In genomic region chr7:104264281-104264680, GRCh38 we compare ENCODE assay signal across 24 cellular contexts. TPM values are rescaled to one million over a fixed set of nuclear protein-coding genes. Genes with fewer than 3 reads are reported as not detected.
A peak's percentile ranks its signal among the peaks of the same experiment; 100 is the strongest.
DNase-seq lines count a peak whose midpoint lies in the region; ATAC-seq, FAIRE-seq and TF ChIP-seq lines count a peak whose summit lies in the region.
"Had no signal": no experiment of that assay in that cellular context is flagged by ENCODE, and none has a peak within 500 bp of the region (broad histone marks: within the 10 kb centered on the region; RNA-seq: fewer than 3 reads in every experiment).

No MANE protein-coding gene starts in this region.

- no peak for TF ChIP-seq POLR2A in IMR-90 (IDR thresholded peaks at IDR 0.05; ENCODE audit: low read depth, low read length)
- TF ChIP-seq POLR2A in K562 (conservative IDR thresholded peaks at IDR 0.05) = no peak

- H3K9me1 ChIP-seq in IMR-90 (ENCODE audit: insufficient read depth, low read length) (no peaks in the 10 kb centered on the region), K562 (ENCODE audit: control insufficient read depth, insufficient read depth, low read length) (no peaks in the 10 kb centered on the region)

- dilution Hi-C loops in IMR-90 (cut with HindIII; ENCODE audit: low sequenced_read_pairs, unreplicated experiment) = no loop called here

- H3K9me3 ChIP-seq in IMR-90 (ENCODE audit: control insufficient read depth, insufficient read depth, low read length) = peaks cover 3% of the 10 kb centered on the region; the same call in 1 of the 2 replicates
- no peaks in the 10 kb centered on the region for H3K9me3 ChIP-seq in K562 (replicated peaks; ENCODE audit: control insufficient read depth, insufficient read depth, low read depth, low read length)
- H3K9me3 ChIP-seq in kidney (ENCODE audit: control insufficient read depth in 1 of 2, low read length in 2 of 2) = peaks cover 0 to 10% of the 10 kb centered on the region in 2 donors
- H3K9me3 ChIP-seq: body of pancreas, SJCRH30, thoracic aorta had no signal

- in situ Hi-C loops in IMR-90 (cut with MboI; ENCODE audit: low sequenced_read_pairs) (no loop called here), K562 (cut with MboI) (no loop called here)

- H2AK9ac ChIP-seq in IMR-90 (replicated peaks; ENCODE audit: low read depth, low read length, poor library complexity) = no peak overlapping the region

- H4K20me1 ChIP-seq in IMR-90 (ENCODE audit: insufficient read depth, low read length) (no peaks in the 10 kb centered on the region), K562 (replicated peaks; ENCODE audit: control insufficient read depth, insufficient read depth, low read length) (no peaks in the 10 kb centered on the region)

- H3K9ac ChIP-seq in IMR-90 (ENCODE audit: low read depth, low read length) (no peak overlapping the region), K562 (ENCODE audit: insufficient read depth in 1 of 2, low read depth in 2 of 2, low read length in 2 of 2) (no peak overlapping the region), kidney (ENCODE audit: low read length in 2 of 2) (no peak overlapping the region)
- H3K9ac ChIP-seq: KMS-11 had no signal

- no peak overlapping the region for H3K56ac ChIP-seq in IMR-90 (ENCODE audit: extremely low read depth, insufficient read depth, low read length)

- CTCF ChIA-PET in IMR-90 (lab: Yijun Ruan, JAX) (interaction anchor here (1.3 kb wide), 1 partner anchor 33 kb away, joined by 5 read pairs; no protein-coding TSS in a partner anchor), K562 (lab: Yijun Ruan, JAX; ENCODE audit: low intra/inter-chr PET ratio) (no interaction called here)

- H3K4me2 ChIP-seq in IMR-90 (ENCODE audit: low read depth, low read length) (no peak overlapping the region), K562 (ENCODE audit: insufficient read depth, low read length) (no peak overlapping the region)
- H3K4me2 ChIP-seq: KMS-11 had no signal

- TF ChIP-seq CTCF in IMR-90 (conservative IDR thresholded peaks at IDR 0.05; ENCODE audit: low read depth, low read length) (no peak), K562 (IDR thresholded peaks at IDR 0.05 in 2 of 3, conservative IDR thresholded peaks at IDR 0.05 in 1 of 3; ENCODE audit: insufficient read depth in 2 of 3, low read depth in 1 of 3, low read length in 3 of 3) (no peak), kidney (IDR thresholded peaks at IDR 0.05; ENCODE audit: borderline replicate concordance, extremely low read depth, insufficient read depth) (no peak)

- intact Hi-C loops in IMR-90 (cut with micrococcal nuclease) (no loop called here), K562 (cut with micrococcal nuclease) (no loop called here), kidney (cut with DNase I) (no loop called here)

- no TSS peak for BruUV-seq in IMR-90 (replicated peaks; lab: Mats Ljungman, UMichigan)
- BruUV-seq in K562 (replicated peaks; lab: Mats Ljungman, UMichigan) = no TSS peak

- H3K4ac ChIP-seq in IMR-90 (ENCODE audit: low read depth, low read length) = no peak overlapping the region

- no peaks in the 10 kb centered on the region for H3K79me1 ChIP-seq in IMR-90 (ENCODE audit: low read depth in 1 of 2, low read length in 2 of 2)

- no peak overlapping the region for H3K14ac ChIP-seq in IMR-90 (replicated peaks; ENCODE audit: low read depth, low read length)

- TF ChIP-seq RAD21 in IMR-90 (IDR thresholded peaks at IDR 0.05; ENCODE audit: low read length) = no peak
- no peak for TF ChIP-seq RAD21 in K562 (CRISPR knock-in tag; conservative IDR thresholded peaks at IDR 0.05 in 1 of 2, IDR thresholded peaks at IDR 0.05 in 1 of 2)

- POLR2A ChIA-PET in IMR-90 (lab: Charles Lee; ENCODE audit: unreplicated experiment) (no interaction called here), K562 (lab: Yijun Ruan, JAX) (interaction anchor here (0.5 kb wide), 1 partner anchor 20 kb away, joined by 3 read pairs; no protein-coding TSS in a partner anchor)

- H3K4me3 ChIP-seq in IMR-90 (ENCODE audit: insufficient read depth, low read depth, low read length) = no peak overlapping the region
- no peak overlapping the region for H3K4me3 ChIP-seq in K562
- H3K4me3 ChIP-seq in kidney (ENCODE audit: low read length in 2 of 2) = no peak overlapping the region
- H3K4me3 ChIP-seq: body of pancreas, heart left ventricle, lung, right atrium auricular region, SJCRH30, thoracic aorta had no signal

- H3K36me3 ChIP-seq in IMR-90 (ENCODE audit: control insufficient read depth, insufficient read depth, low read length) = no peaks in the 10 kb centered on the region
- no peaks in the 10 kb centered on the region for H3K36me3 ChIP-seq in K562 (ENCODE audit: control insufficient read depth, insufficient read depth, low read length)
- no peaks in the 10 kb centered on the region for H3K36me3 ChIP-seq in kidney (ENCODE audit: control insufficient read depth in 1 of 2, insufficient read depth in 2 of 2, low read length in 2 of 2)
- H3K36me3 ChIP-seq: heart left ventricle, right atrium auricular region, SJCRH30, thoracic aorta had no signal

- ATAC-seq in IMR-90 (ENCODE audit: low read depth) (no peak), K562 (no peak), HG03280 (IDR thresholded peaks at IDR 0.05; ENCODE audit: unreplicated experiment) (no peak)
- ATAC-seq: body of pancreas, heart left ventricle had no signal

- H2BK15ac ChIP-seq in IMR-90 (ENCODE audit: low read depth, low read length) = no peak overlapping the region

- DNase-seq in Daoy (ENCODE audit: low read depth) (peak; percentile 40), IMR-90 (peak; percentile 32), K562 (ENCODE audit: extremely low read depth in 1 of 4, low spot score in 3 of 4) (no peak), fibroblast of the conjunctiva (ENCODE audit: low read depth) (peak; percentile 3), nucleus accumbens (lab: John Stamatoyannopoulos, UW) (no peak), kidney (no peak), LoVo (ENCODE audit: low spot score) (no peak)
- DNase-seq: activated CD4-positive, alpha-beta memory T cell treated with anti-CD3 and anti-CD28 coated beads, Interleukin-2, amount 10 ng/mL, durations not matched to agents 7 days and 5 days; activated T-cell treated with anti-CD3 and anti-CD28 coated beads, Interleukin-2, amount 50 U/mL, for 48 hours; body of pancreas; CD4-positive, alpha-beta memory T cell; cortex of kidney; DMS79; heart left ventricle; immature natural killer cell; NCI-H526 treated with DMSO at 0.1 percent for 48 hours; SJCRH30; stimulated activated CD4-positive, alpha-beta T cell treated with anti-CD3 and anti-CD28 coated beads, Interleukin-15, amount 100 ng/mL, for 24 hours had no signal

- H4K91ac ChIP-seq in IMR-90 (ENCODE audit: insufficient read depth, low read depth, low read length) = no peak overlapping the region

- TF ChIP-seq EP300 in K562 (IDR thresholded peaks at IDR 0.05; ENCODE audit: low read length) = no peak

- no peaks in the 10 kb centered on the region for H3K4me1 ChIP-seq in IMR-90 (ENCODE audit: control insufficient read depth, insufficient read depth, low read length)
- H3K4me1 ChIP-seq in K562 (replicated peaks in 1 of 2; ENCODE audit: control insufficient read depth in 2 of 2, insufficient read depth in 2 of 2, low read length in 2 of 2) = no peaks in the 10 kb centered on the region
- H3K4me1 ChIP-seq in kidney (ENCODE audit: control insufficient read depth in 1 of 2, insufficient read depth in 1 of 2, low read depth in 1 of 2, low read length in 2 of 2) = no peaks in the 10 kb centered on the region
- H3K4me1 ChIP-seq: body of pancreas, heart left ventricle, right atrium auricular region, SJCRH30 had no signal

- H3K23ac ChIP-seq in IMR-90 (ENCODE audit: low read depth, low read length) = no peak overlapping the region

- H2AK5ac ChIP-seq in IMR-90 (ENCODE audit: low read depth, low read length) = no peak overlapping the region

- H3K79me2 ChIP-seq in K562 (ENCODE audit: control insufficient read depth, insufficient read depth, low read length) = no peaks in the 10 kb centered on the region

- H2BK20ac ChIP-seq in IMR-90 (ENCODE audit: low read depth, low read length) = no peak overlapping the region

- H4K5ac ChIP-seq in IMR-90 (ENCODE audit: low read depth, low read length) = no peak overlapping the region

- no peak for FAIRE-seq in K562 (lab: Jason Lieb, UNC)
- no peak for FAIRE-seq in kidney (lab: Jason Lieb, UNC)

- H2BK5ac ChIP-seq in IMR-90 (ENCODE audit: low read depth, low read length, poor library complexity, severe bottlenecking) = no peak overlapping the region

- H4K8ac ChIP-seq in IMR-90 (ENCODE audit: low read depth in 2 of 2, low read length in 2 of 2) = no peak overlapping the region

- H3K18ac ChIP-seq in IMR-90 (ENCODE audit: low read depth, low read length) = no peak overlapping the region

- 50% methylated on average over 2 of the region's 3 CpGs; no CpG with 5 or more reads in 1 of the 2 experiments for WGBS in IMR-90 (ENCODE audit: extremely low coverage in 2 of 2, insufficient read length in 1 of 2), 2 experiments
- 2% methylated on average over 3 of the region's 3 CpGs for WGBS in K562 (ENCODE audit: insufficient coverage, low coverage, missing lambda C conversion rate)

- no peak overlapping the region for H2BK120ac ChIP-seq in IMR-90 (ENCODE audit: low read depth, low read length)

- H3K27me3 ChIP-seq in IMR-90 (ENCODE audit: control insufficient read depth, insufficient read depth, low read length) (no peaks in the 10 kb centered on the region), K562 (ENCODE audit: control insufficient read depth in 2 of 2, insufficient read depth in 2 of 2, low read length in 2 of 2) (no peaks in the 10 kb centered on the region; a peak in 1 of 5 replicates)
- H3K27me3 ChIP-seq: right atrium auricular region, SJCRH30 had no signal

- H3K27ac ChIP-seq in IMR-90 (ENCODE audit: insufficient read depth, low read length) = no peak overlapping the region
- no peak overlapping the region for H3K27ac ChIP-seq in K562 (ENCODE audit: extremely low read depth, low read depth, low read length)
- no peak overlapping the region for H3K27ac ChIP-seq in kidney (ENCODE audit: low read depth in 2 of 2, low read length in 2 of 2)
- H3K27ac ChIP-seq: body of pancreas, heart left ventricle, KMS-11, right atrium auricular region, SJCRH30, thoracic aorta, VCaP had no signal

- H2AFZ ChIP-seq in IMR-90 (replicated peaks; ENCODE audit: low read length, poor library complexity) (no peak overlapping the region), K562 (ENCODE audit: low read depth, low read length) (no peak overlapping the region)

RNA-seq across cellular contexts. Expression of gene ORC5, which starts 56.5 kb away (rescaled TPM):
- total RNA-seq in Daoy (2014; rRNA removed; shearing (Covaris generic)) = 94.9 and 98.7 TPM in 2 replicates
- total RNA-seq in IMR-90 (2012; rRNA removed) = 18.8 and 27.8 TPM in 2 replicates
- 6.5 and 7.9 TPM in 2 replicates for polyA plus RNA-seq in IMR-90 (2012; rRNA removed)
- 1.2 and 1.7 TPM in 2 replicates for polyA plus RNA-seq in IMR-90 (2012; cell fraction: cytosol; rRNA removed)
- polyA plus RNA-seq in IMR-90 (2012; cell fraction: nucleus; rRNA removed; ENCODE audit: low replicate concordance) = 0.65 and 2.9 TPM in 2 replicates
- total RNA-seq in K562 (2011; cell fraction: chromatin; rRNA removed; ENCODE audit: low replicate concordance) = 71.7 and 74.2 TPM in 2 replicates
- 22.4 and 23.2 TPM in 2 replicates for total RNA-seq in K562 (2011; cell fraction: nucleolus; rRNA removed)
- 35.6 and 44.9 TPM in 2 replicates for total RNA-seq in K562 (2011; cell fraction: nucleoplasm; rRNA removed)
- 38.2 and 42.0 TPM in 2 replicates for total RNA-seq in K562 (2014; rRNA removed)
- 54.1 and 62.0 TPM in 2 replicates for total RNA-seq in K562 (2014; rRNA removed; fragmentation: Illumina TruSeq; extraction: Trizol)
- 52.8 and 57.8 TPM in 2 replicates for total RNA-seq in K562 (2015; rRNA removed; fragmentation: Illumina TruSeq; extraction: Trizol)
- 54.8 and 64.0 TPM in 2 replicates for total RNA-seq in K562 (2021)
- polyA plus RNA-seq in K562 (2011; rRNA removed) = 16.6 and 29.8 TPM in 2 replicates
- 12.1 and 15.0 TPM in 2 replicates for polyA plus RNA-seq in K562 (2011; cell fraction: cytosol; rRNA removed)
- 28.3 and 54.1 TPM in 2 replicates for polyA plus RNA-seq in K562 (2011; cell fraction: nucleus; rRNA removed)
- polyA plus RNA-seq in K562 (2012) = 31.5 and 90.8 TPM in 2 replicates
- 65.6 and 72.3 TPM in 2 replicates for polyA plus RNA-seq in K562 (2014; fragmentation: Illumina TruSeq; extraction: Trizol)
- 100 to 1,000 TPM; 125 to 136 TPM for polyA plus RNA-seq in K562 (2014; fragmentation: Nextera tagmentation; extraction: Ambion mirVana)
- polyA plus RNA-seq in K562 (2014; rRNA removed) = 44.7 and 47.1 TPM in 2 replicates
- 29.6 and 34.7 TPM in 2 replicates for polyA minus RNA-seq in K562 (2011; rRNA and poly(A)+ RNA removed)
- 9.6 and 21.2 TPM in 2 replicates for polyA minus RNA-seq in K562 (2011; cell fraction: cytosol; rRNA and poly(A)+ RNA removed)
- 33.4 and 39.3 TPM in 2 replicates for polyA minus RNA-seq in K562 (2011; cell fraction: nucleus; rRNA and poly(A)+ RNA removed)
- total RNA-seq in kidney = 18.4 TPM
- polyA plus RNA-seq in kidney (ENCODE audit: insufficient read depth, low read depth, low replicate concordance) = 13.2 TPM

Comparison
In these comparisons a context has a peak if more than half of its experiments do, and no peak if none do; other contexts are left out.
1. DNase-seq: peak in Daoy (single experiment), IMR-90 (single experiment) and fibroblast of the conjunctiva (single experiment); none in K562 (0 of 4), nucleus accumbens (0 of 56), kidney (single experiment) and LoVo (single experiment).